In the genomic region with DNA sequence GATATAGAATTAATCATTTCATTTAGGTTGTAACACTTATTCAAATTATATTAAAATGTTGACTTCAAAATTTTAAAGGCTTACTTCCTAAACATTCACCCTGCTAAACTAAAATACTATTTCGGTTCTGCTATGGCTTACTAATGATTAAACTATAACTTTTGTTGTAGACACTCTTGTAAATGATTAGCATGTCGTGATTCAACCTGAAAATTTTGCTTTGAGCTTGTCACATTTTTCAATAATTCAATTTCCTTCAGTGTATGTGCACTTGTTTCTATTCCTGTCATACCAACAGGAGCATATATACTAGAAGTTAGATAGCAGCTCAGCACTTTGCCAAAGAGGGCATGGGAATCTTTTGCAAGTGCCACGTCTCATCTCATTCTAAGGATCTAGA, we compare ENCODE assay signal across 20 cellular contexts.
A peak's percentile ranks its signal among the peaks of the same experiment; 100 is the strongest.
DNase-seq lines count a peak whose midpoint lies in the region; ATAC-seq and TF ChIP-seq lines count a peak whose summit lies in the region.
"Had no signal": no experiment of that assay in that cellular context is flagged by ENCODE, and none has a peak within 500 bp of the region (broad histone marks: within the 10 kb centered on the region; RNA-seq: fewer than 3 reads in every experiment).

No MANE protein-coding gene starts in this region.

- peak; percentile 58 for ATAC-seq in GM18498 (IDR thresholded peaks at IDR 0.05; ENCODE audit: unreplicated experiment)
- peak; percentile 75 for ATAC-seq in GM19452 (IDR thresholded peaks at IDR 0.05; ENCODE audit: unreplicated experiment)
- ATAC-seq in HG02759 (IDR thresholded peaks at IDR 0.05; ENCODE audit: unreplicated experiment): peak; percentile 67
- ATAC-seq in HG03439 (IDR thresholded peaks at IDR 0.05; ENCODE audit: unreplicated experiment): peak; percentile 49
- ATAC-seq in activated CD8-positive, alpha-beta T cell treated with anti-CD3 and anti-CD28 coated beads for 36 hours: no peak
- ATAC-seq: A549, psoas muscle had no signal

- H3K9me3 Mint-ChIP-seq in activated CD8-positive, alpha-beta T cell treated with anti-CD3 and anti-CD28 coated beads for 36 hours: peaks cover 7% of the 10 kb centered on the region
- peaks cover 0 to 23% (median 11%) of the 10 kb centered on the region in 6 donors for H3K9me3 Mint-ChIP-seq in immature natural killer cell
- H3K9me3 Mint-ChIP-seq: brain had no signal

- H3K4me1 ChIP-seq in right atrium auricular region: no peaks in the 10 kb centered on the region
- H3K4me1 ChIP-seq: A549, psoas muscle, tibial artery had no signal

- no peak overlapping the region for H3K4me3 Mint-ChIP-seq in activated CD8-positive, alpha-beta T cell treated with anti-CD3 and anti-CD28 coated beads for 36 hours
- no peak overlapping the region for H3K4me3 Mint-ChIP-seq in immature natural killer cell
- H3K4me3 Mint-ChIP-seq: activated CD4-positive, alpha-beta memory T cell treated with anti-CD3 and anti-CD28 coated beads for 36 hours; brain had no signal

- no peak for TF ChIP-seq CTCF in activated CD8-positive, alpha-beta T cell treated with anti-CD3 and anti-CD28 coated beads for 36 hours (IDR thresholded peaks at IDR 0.05)
- no peak for TF ChIP-seq CTCF in right atrium auricular region (IDR thresholded peaks at IDR 0.05)

- no peak for DNase-seq in activated CD8-positive, alpha-beta T cell treated with anti-CD3 and anti-CD28 coated beads for 36 hours
- DNase-seq in SIG-M5 treated with dmso at 0.1 percent for 504 hours (lab: John Stamatoyannopoulos, UW; ENCODE audit: unreplicated experiment) (no peak), immature natural killer cell (no peak), right atrium auricular region (ENCODE audit: low spot score) (no peak)
- DNase-seq: activated CD4-positive, alpha-beta memory T cell treated with anti-CD3 and anti-CD28 coated beads for 36 hours; activated gamma-delta T cell; effector CD4-positive, alpha-beta T cell; NCI-H1694; NCI-H774; psoas muscle; Right ventricle myocardium superior; stimulated activated CD8-positive, alpha-beta memory T cell treated with anti-CD3 and anti-CD28 coated beads, Interleukin-4, amount 100 ng/mL, for 48 hours; tibial artery had no signal

- no peak overlapping the region for H3K27ac ChIP-seq in right atrium auricular region
- H3K27ac ChIP-seq: A549, HL-60, psoas muscle, tibial artery had no signal

- H3K27ac Mint-ChIP-seq in activated CD8-positive, alpha-beta T cell treated with anti-CD3 and anti-CD28 coated beads for 36 hours: no peak overlapping the region
- H3K27ac Mint-ChIP-seq in immature natural killer cell: no peak overlapping the region
- H3K27ac Mint-ChIP-seq: activated CD4-positive, alpha-beta memory T cell treated with anti-CD3 and anti-CD28 coated beads for 36 hours; brain had no signal

- H3K36me3 ChIP-seq in right atrium auricular region: no peaks in the 10 kb centered on the region
- H3K36me3 ChIP-seq: tibial artery had no signal

- intact Hi-C loops in activated CD8-positive, alpha-beta T cell treated with anti-CD3 and anti-CD28 coated beads for 36 hours (cut with micrococcal nuclease): no loop called here

- no peaks in the 10 kb centered on the region for H3K9me3 ChIP-seq in right atrium auricular region
- H3K9me3 ChIP-seq: A549, psoas muscle, tibial artery had no signal

- POLR2A ChIA-PET in activated CD8-positive, alpha-beta T cell treated with anti-CD3 and anti-CD28 coated beads for 36 hours (lab: Charles Lee): no interaction called here

- H3K36me3 Mint-ChIP-seq in activated CD8-positive, alpha-beta T cell treated with anti-CD3 and anti-CD28 coated beads for 36 hours (ENCODE audit: low read depth): no peaks in the 10 kb centered on the region
- no peaks in the 10 kb centered on the region for H3K36me3 Mint-ChIP-seq in immature natural killer cell
- H3K36me3 Mint-ChIP-seq: activated CD4-positive, alpha-beta memory T cell treated with anti-CD3 and anti-CD28 coated beads for 36 hours; brain had no signal

- H3K27me3 ChIP-seq in right atrium auricular region: no peaks in the 10 kb centered on the region
- H3K27me3 ChIP-seq: tibial artery had no signal

- H3K4me1 Mint-ChIP-seq in activated CD8-positive, alpha-beta T cell treated with anti-CD3 and anti-CD28 coated beads for 36 hours (ENCODE audit: low read depth): no peaks in the 10 kb centered on the region
- no peaks in the 10 kb centered on the region for H3K4me1 Mint-ChIP-seq in immature natural killer cell
- H3K4me1 Mint-ChIP-seq: brain had no signal

- no peaks in the 10 kb centered on the region for H3K27me3 Mint-ChIP-seq in activated CD8-positive, alpha-beta T cell treated with anti-CD3 and anti-CD28 coated beads for 36 hours
- H3K27me3 Mint-ChIP-seq in immature natural killer cell (ENCODE audit: low read depth in 3 of 3): peaks cover 0 to 2% (median 0%) of the 10 kb centered on the region in 3 donors
- H3K27me3 Mint-ChIP-seq: activated CD4-positive, alpha-beta memory T cell treated with anti-CD3 and anti-CD28 coated beads for 36 hours; brain had no signal

- CTCF ChIA-PET in activated CD8-positive, alpha-beta T cell treated with anti-CD3 and anti-CD28 coated beads for 36 hours (lab: Charles Lee): interaction anchor here (1.2 kb wide), 1 partner anchor 12 kb away, joined by 3 read pairs; no protein-coding TSS in a partner anchor

- H3K4me3 ChIP-seq in right atrium auricular region: no peak overlapping the region
- H3K4me3 ChIP-seq: A549, psoas muscle, tibial artery had no signal
